In genomic region chr13:85379991-85380390, GRCh38 we compare ENCODE assay signal across 18 cellular contexts.
"Had no signal": no experiment of that assay in that cellular context is flagged by ENCODE, and none has a peak within 500 bp of the region (broad histone marks: within the 10 kb centered on the region; RNA-seq: fewer than 3 reads in every experiment).

No MANE protein-coding gene starts in this region.

- H3K27me3 Mint-ChIP-seq: memory B cell; stimulated activated naive B cell treated with anti-CD40 and anti-IgM and Interleukin-4, amounts not matched to agents 10 μg/mL and 1 μg/mL and 100 μg/mL, for 72 hours had no signal

- H3K4me3 ChIP-seq: adrenal gland, breast epithelium, heart right ventricle, sigmoid colon, thoracic aorta, upper lobe of left lung had no signal

- H3K36me3 ChIP-seq: adrenal gland, breast epithelium, heart right ventricle, sigmoid colon, thoracic aorta, upper lobe of left lung had no signal

- H3K27ac Mint-ChIP-seq: activated naive CD4-positive, alpha-beta T cell treated with anti-CD3 and anti-CD28 coated beads, Interleukin-2, amount 50 U/mL, for 72 hours; memory B cell; stimulated activated naive B cell treated with anti-CD40 and anti-IgM and Interleukin-4, amounts not matched to agents 10 μg/mL and 1 μg/mL and 100 μg/mL, for 72 hours had no signal

- DNase-seq: activated CD4-positive, alpha-beta T cell treated with anti-CD3 and anti-CD28 coated beads for 48 hours; activated CD4-positive, CD25-positive, alpha-beta regulatory T cell; activated CD8-positive, alpha-beta memory T cell treated with anti-CD3 and anti-CD28 coated beads, Interleukin-2, amount 50 U/mL, for 4 hours; activated gamma-delta T cell treated with Interleukin-2 at 50 U/mL for 16 hours; adrenal gland; effector CD4-positive, alpha-beta T cell; heart right ventricle; kidney glomerular epithelial cell; left ventricle myocardium superior; occipital lobe; posterior cingulate gyrus; sigmoid colon; stimulated activated naive B cell treated with anti-CD40 and anti-IgM and Interleukin-4, amounts not matched to agents 10 μg/mL and 1 μg/mL and 100 μg/mL, for 72 hours; upper lobe of left lung had no signal

- H3K4me1 ChIP-seq: adrenal gland, breast epithelium, heart right ventricle, sigmoid colon, upper lobe of left lung had no signal

- H3K27ac ChIP-seq: adrenal gland, breast epithelium, heart right ventricle, sigmoid colon, thoracic aorta, upper lobe of left lung had no signal

- H3K36me3 Mint-ChIP-seq: activated naive CD4-positive, alpha-beta T cell treated with anti-CD3 and anti-CD28 coated beads, Interleukin-2, amount 50 U/mL, for 72 hours; memory B cell; stimulated activated naive B cell treated with anti-CD40 and anti-IgM and Interleukin-4, amounts not matched to agents 10 μg/mL and 1 μg/mL and 100 μg/mL, for 72 hours had no signal

- H3K9me3 ChIP-seq: adrenal gland, breast epithelium, sigmoid colon, thoracic aorta, upper lobe of left lung had no signal

- H3K9me3 Mint-ChIP-seq: stimulated activated naive B cell treated with anti-CD40 and anti-IgM and Interleukin-4, amounts not matched to agents 10 μg/mL and 1 μg/mL and 100 μg/mL, for 72 hours had no signal

- H3K27me3 ChIP-seq: adrenal gland, breast epithelium, heart right ventricle, sigmoid colon, upper lobe of left lung had no signal
